Comparison of ENCODE assay signal across 17 cellular contexts in the genomic region with DNA sequence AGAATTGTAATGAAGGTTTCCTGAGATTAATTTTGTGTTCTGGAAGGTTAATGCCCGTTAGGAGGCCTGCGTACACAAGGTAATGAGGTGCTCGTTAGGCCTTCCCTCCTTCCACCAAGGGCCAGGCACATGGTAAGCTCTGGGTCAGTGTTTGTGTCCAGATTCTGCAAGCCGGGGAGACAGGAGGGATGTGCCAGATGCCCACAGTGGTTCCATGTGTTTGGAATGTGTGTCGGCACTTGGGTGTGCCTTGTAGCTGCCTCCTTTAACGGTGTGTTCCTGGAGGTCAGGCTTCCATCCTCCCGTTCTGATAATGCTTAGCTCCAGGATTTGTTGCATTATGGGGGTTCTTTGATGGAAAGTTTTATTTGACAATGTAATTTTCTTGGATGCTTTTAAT.
"Had no signal": no experiment of that assay in that cellular context is flagged by ENCODE, and none has a peak within 500 bp of the region (broad histone marks: within the 10 kb centered on the region; RNA-seq: fewer than 3 reads in every experiment).

No MANE protein-coding gene starts in this region.

- H3K36me3 ChIP-seq: left lung, tibial artery, vagina had no signal

- H3K9me3 ChIP-seq: left lung, mucosa of descending colon, tibial artery, vagina had no signal

- H3K4me3 ChIP-seq: dorsolateral prefrontal cortex, left lung, mucosa of descending colon, tibial artery, vagina had no signal

- H2AFZ ChIP-seq: parathyroid adenoma had no signal

- H3K4me1 ChIP-seq: parathyroid adenoma had no signal

- DNase-seq: activated CD4-positive, alpha-beta T cell treated with anti-CD3 and anti-CD28 coated beads for 1 hour; activated CD8-positive, alpha-beta memory T cell treated with anti-CD3 and anti-CD28 coated beads, Interleukin-2, amount 50 U/mL, for 4 hours; activated CD8-positive, alpha-beta T cell treated with anti-CD3 and anti-CD28 coated beads for 36 hours; activated naive CD4-positive, alpha-beta T cell treated with anti-CD3 and anti-CD28 coated beads, Interleukin-2, amount 10 ng/mL, durations not matched to agents 7 days and 5 days; dorsolateral prefrontal cortex; erythroblast; left lung; mammary epithelial cell; mucosa of descending colon; naive thymus-derived CD4-positive, alpha-beta T cell; stimulated activated CD4-positive, alpha-beta T cell treated with anti-CD3 and anti-CD28 coated beads, Interleukin-2, amount 100 ng/mL, for 24 hours; stimulated activated naive B cell treated with anti-CD40 and anti-IgM and Interleukin-4, amounts not matched to agents 10 μg/mL and 1 μg/mL and 100 μg/mL, for 72 hours; T-helper 1 cell; tibial artery had no signal

- H3K27me3 Mint-ChIP-seq: activated CD8-positive, alpha-beta T cell treated with anti-CD3 and anti-CD28 coated beads for 36 hours; activated naive CD4-positive, alpha-beta T cell treated with anti-CD3 and anti-CD28 coated beads, Interleukin-2, amount 10 ng/mL, durations not matched to agents 7 days and 5 days; naive thymus-derived CD4-positive, alpha-beta T cell; stimulated activated naive B cell treated with anti-CD40 and anti-IgM and Interleukin-4, amounts not matched to agents 10 μg/mL and 1 μg/mL and 100 μg/mL, for 72 hours had no signal

- H3K27ac Mint-ChIP-seq: activated CD8-positive, alpha-beta T cell treated with anti-CD3 and anti-CD28 coated beads for 36 hours; activated naive CD4-positive, alpha-beta T cell treated with anti-CD3 and anti-CD28 coated beads, Interleukin-2, amount 10 ng/mL, durations not matched to agents 7 days and 5 days; activated T-helper 2 cell treated with anti-CD3 and anti-CD28 coated beads, Interferon-gamma antibody, Interleukin-2, Interleukin-4, amounts not matched to agents 10 μg/mL and 5 μg/mL and 100 μg/mL, durations not matched to agents 14 hours and 24 hours and 36 hours; stimulated activated naive B cell treated with anti-CD40 and anti-IgM and Interleukin-4, amounts not matched to agents 10 μg/mL and 1 μg/mL and 100 μg/mL, for 72 hours had no signal

- ATAC-seq: activated CD8-positive, alpha-beta T cell treated with anti-CD3 and anti-CD28 coated beads for 36 hours; left lung; mucosa of descending colon; naive thymus-derived CD4-positive, alpha-beta T cell; stimulated activated naive B cell treated with anti-CD40 and anti-IgM and Interleukin-4, amounts not matched to agents 10 μg/mL and 1 μg/mL and 100 μg/mL, for 72 hours had no signal

- H3K9me3 Mint-ChIP-seq: activated CD8-positive, alpha-beta T cell treated with anti-CD3 and anti-CD28 coated beads for 36 hours; activated naive CD4-positive, alpha-beta T cell treated with anti-CD3 and anti-CD28 coated beads, Interleukin-2, amount 10 ng/mL, durations not matched to agents 7 days and 5 days; activated T-helper 2 cell treated with anti-CD3 and anti-CD28 coated beads, Interferon-gamma antibody, Interleukin-2, Interleukin-4, amounts not matched to agents 10 μg/mL and 5 μg/mL and 100 μg/mL, durations not matched to agents 14 hours and 24 hours and 36 hours; naive thymus-derived CD4-positive, alpha-beta T cell; stimulated activated naive B cell treated with anti-CD40 and anti-IgM and Interleukin-4, amounts not matched to agents 10 μg/mL and 1 μg/mL and 100 μg/mL, for 72 hours had no signal

- H3K27ac ChIP-seq: dorsolateral prefrontal cortex, left lung, parathyroid adenoma, tibial artery, vagina had no signal

- H3K27me3 ChIP-seq: dorsolateral prefrontal cortex, left lung, tibial artery, vagina had no signal

- H3K9ac ChIP-seq: parathyroid adenoma had no signal

- H3K4me3 Mint-ChIP-seq: activated CD8-positive, alpha-beta T cell treated with anti-CD3 and anti-CD28 coated beads for 36 hours; activated naive CD4-positive, alpha-beta T cell treated with anti-CD3 and anti-CD28 coated beads, Interleukin-2, amount 10 ng/mL, durations not matched to agents 7 days and 5 days had no signal
